In the genomic region with DNA sequence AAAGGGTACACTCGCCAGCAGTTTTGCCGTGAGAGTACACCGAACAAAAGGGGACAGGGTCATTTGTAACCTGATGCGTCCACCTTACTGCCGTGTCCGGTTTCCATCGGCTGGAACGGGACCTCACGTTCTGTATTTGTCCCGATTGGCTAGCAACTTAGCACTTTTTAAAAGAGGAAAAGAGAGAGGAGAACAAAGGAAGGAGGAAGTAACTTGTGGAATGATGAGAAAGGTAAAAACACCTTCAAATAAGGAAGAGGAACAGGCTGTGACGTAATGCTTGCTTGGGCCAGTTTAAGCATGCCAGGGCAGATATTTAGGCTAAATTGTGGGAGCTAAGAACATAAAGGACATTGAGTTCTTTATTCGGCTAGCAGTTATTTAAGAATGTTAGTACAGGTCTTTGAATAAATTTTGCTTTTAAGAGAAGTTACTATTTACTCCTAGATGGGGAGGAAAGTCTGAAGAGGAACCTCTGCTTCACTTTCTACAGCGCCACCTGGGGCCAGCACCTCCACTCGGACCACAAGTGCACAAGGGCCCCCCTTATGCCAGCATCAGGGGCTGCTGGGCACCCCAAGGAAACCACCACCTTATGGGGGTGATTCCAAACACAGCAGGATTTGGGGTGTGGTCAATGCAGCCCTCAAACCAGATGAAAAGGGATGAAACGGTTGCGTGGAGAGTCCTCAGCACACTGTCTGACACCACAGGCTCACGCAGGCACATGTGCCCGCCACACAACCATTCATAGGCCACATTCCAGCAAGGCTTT, we compare ENCODE assay signal across 9 cellular contexts. TPM values are rescaled to one million over a fixed set of nuclear protein-coding genes. Genes with fewer than 3 reads are reported as not detected.
DNase-seq lines count a peak whose midpoint lies in the region; ATAC-seq lines count a peak whose summit lies in the region.
"Had no signal": no experiment of that assay in that cellular context is flagged by ENCODE, and none has a peak within 500 bp of the region (broad histone marks: within the 10 kb centered on the region; RNA-seq: fewer than 3 reads in every experiment).

No MANE protein-coding gene starts in this region.

- H3K36me3 ChIP-seq in endocrine pancreas (ENCODE audit: control insufficient read depth, insufficient read depth, low read length) (no peaks in the 10 kb centered on the region), skeletal muscle tissue (ENCODE audit: control insufficient read depth in 3 of 3, insufficient read depth in 3 of 3, low read length in 3 of 3) (peaks cover 0 to 5% (median 3%) of the 10 kb centered on the region in 3 donors)
- H3K36me3 ChIP-seq: thyroid gland had no signal

- ATAC-seq in left cardiac atrium (no peak), HG02973 (IDR thresholded peaks at IDR 0.05; ENCODE audit: unreplicated experiment) (no peak), HG02840 (IDR thresholded peaks at IDR 0.05; ENCODE audit: low FRiP score, unreplicated experiment) (no peak)

- H3K4me1 ChIP-seq in endocrine pancreas (ENCODE audit: control insufficient read depth, insufficient read depth, low read length) (no peaks in the 10 kb centered on the region), skeletal muscle tissue (ENCODE audit: control insufficient read depth in 3 of 3, insufficient read depth in 3 of 3, low read length in 3 of 3) (peaks cover 27 to 40% (median 37%) of the 10 kb centered on the region in 3 donors)

- H3K9me3 ChIP-seq in endocrine pancreas (ENCODE audit: control insufficient read depth, low read length) (no peaks in the 10 kb centered on the region), skeletal muscle tissue (ENCODE audit: control insufficient read depth in 3 of 3, low read length in 3 of 3) (no peaks in the 10 kb centered on the region)
- H3K9me3 ChIP-seq: thyroid gland had no signal

- H3K27ac ChIP-seq in skeletal muscle tissue (ENCODE audit: low read depth, low read length) = no peak overlapping the region
- H3K27ac ChIP-seq: thyroid gland had no signal

- intact Hi-C loops in cardiac septum (cut with DNase I) (no loop called here), left cardiac atrium (cut with DNase I) (loop anchor here in 1 of 2 donors (5.0 kb wide), 1 partner anchor 40 kb away; a partner anchor contains a TSS)

- peak overlapping the region; percentile 5 for H3K4me3 ChIP-seq in endocrine pancreas (ENCODE audit: control insufficient read depth, insufficient read depth, low read length)
- peak overlapping the region in 1 of 3 donors; percentile 14 for H3K4me3 ChIP-seq in skeletal muscle tissue (ENCODE audit: low read length in 3 of 3)
- H3K4me3 ChIP-seq: thyroid gland had no signal

- H3K27me3 ChIP-seq in endocrine pancreas (ENCODE audit: control insufficient read depth, insufficient read depth, low read length) (no peaks in the 10 kb centered on the region), skeletal muscle tissue (ENCODE audit: control insufficient read depth in 3 of 3, insufficient read depth in 3 of 3, low read length in 3 of 3) (peaks cover 0 to 13% (median 8%) of the 10 kb centered on the region in 3 donors)
- H3K27me3 ChIP-seq: thyroid gland had no signal

- no peak overlapping the region for H3K9ac ChIP-seq in endocrine pancreas (ENCODE audit: control insufficient read depth, insufficient read depth, low read length)
- peak overlapping the region in 2 of 3 donors; percentile 33 to 46 for H3K9ac ChIP-seq in skeletal muscle tissue (ENCODE audit: low read depth in 1 of 3, low read length in 3 of 3)

- DNase-seq in cardiac septum (ENCODE audit: low spot score) = peak; percentile 56
- DNase-seq in left cardiac atrium = no peak
- peak; percentile 61 for DNase-seq in SHP77 treated with DMSO at 0.1 percent for 48 hours (lab: John Stamatoyannopoulos, UW)
- no peak for DNase-seq in globus pallidus (ENCODE audit: low spot score)

RNA-seq across cellular contexts. Expression of a gene that starts 5.8 kb away (rescaled TPM):
- 33.7 TPM for total RNA-seq in cardiac septum
- 10 to 100 TPM; 27.0 to 32.5 TPM for total RNA-seq in left cardiac atrium
- 5.2 TPM for total RNA-seq in skeletal muscle tissue

RNA-seq across cellular contexts. Expression of a gene that starts 21.5 kb away (rescaled TPM):
- total RNA-seq in cardiac septum (0.48 TPM), left cardiac atrium (1 to 10 TPM in 1 of 2 donors, under 1 TPM in 1; 0.42 to 1.1 TPM), skeletal muscle tissue (0.52 TPM)

RNA-seq across cellular contexts. Expression of a gene that starts 39.5 kb away (rescaled TPM):
- total RNA-seq in cardiac septum = 49.4 TPM
- 10 to 100 TPM; 31.6 to 35.3 TPM for total RNA-seq in left cardiac atrium
- 17.7 TPM for total RNA-seq in skeletal muscle tissue

RNA-seq across cellular contexts. Expression of a gene that starts 43.9 kb away (rescaled TPM):
- total RNA-seq in cardiac septum = 253 TPM
- 100 to 1,000 TPM; 201 to 269 TPM for total RNA-seq in left cardiac atrium
- total RNA-seq in skeletal muscle tissue = 27.1 TPM

RNA-seq across cellular contexts. Expression of a gene that starts 50.5 kb away (rescaled TPM):
- total RNA-seq in cardiac septum (25.9 TPM), left cardiac atrium (10 to 100 TPM; 19.5 to 34.1 TPM), skeletal muscle tissue (4.2 TPM)

Comparison
In these comparisons a context has a peak if more than half of its experiments do, and no peak if none do; other contexts are left out.
1. DNase-seq: peak in cardiac septum (single experiment) and SHP77 treated with DMSO at 0.1 percent for 48 hours (single experiment); none in left cardiac atrium (single experiment) and globus pallidus (single experiment).